In the genomic region with DNA sequence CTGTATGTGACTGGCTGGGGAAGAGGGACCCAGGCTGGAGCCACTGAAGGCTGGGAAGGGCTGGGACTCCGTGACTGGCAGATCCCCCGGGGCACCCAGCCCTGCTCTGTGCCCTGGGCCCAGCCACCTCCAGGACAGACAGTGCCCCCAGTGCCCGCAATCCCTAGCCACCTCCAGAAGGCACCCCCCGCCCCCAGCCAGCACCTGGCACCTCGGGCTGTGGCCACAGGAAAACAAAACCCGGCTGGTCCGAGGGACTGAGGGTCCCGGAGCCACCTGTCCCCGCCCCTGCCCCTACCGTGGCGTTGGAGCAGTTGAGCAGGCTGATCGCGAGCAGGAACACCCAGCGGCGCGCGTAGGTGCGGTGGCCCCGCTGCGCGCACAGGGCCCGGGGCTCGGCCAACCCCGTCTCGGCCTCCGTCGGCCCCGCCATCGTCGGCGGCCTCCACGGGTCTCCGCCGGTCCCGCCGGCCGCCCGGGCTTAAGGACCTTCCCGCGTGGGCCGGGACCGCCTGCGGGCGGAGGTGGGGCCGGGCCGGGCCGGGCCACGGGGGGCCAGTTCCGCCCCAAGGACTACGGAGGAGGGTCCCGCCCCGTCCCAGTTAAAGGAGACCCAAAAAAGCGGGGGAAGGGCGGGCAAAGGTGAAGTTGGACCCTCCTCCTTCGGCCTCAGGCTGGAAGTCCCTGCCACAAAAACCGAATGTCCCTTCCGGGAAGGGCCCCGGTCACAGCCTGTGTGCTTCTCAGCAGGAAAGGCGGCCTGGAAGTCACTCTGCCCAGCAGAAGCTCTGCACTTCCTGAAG, we compare ENCODE assay signal across 9 cellular contexts. TPM values are rescaled to one million over a fixed set of nuclear protein-coding genes. Genes with fewer than 3 reads are reported as not detected.
A peak's percentile ranks its signal among the peaks of the same experiment; 100 is the strongest.
DNase-seq lines count a peak whose midpoint lies in the region; ATAC-seq and TF ChIP-seq lines count a peak whose summit lies in the region.
"Had no signal": no experiment of that assay in that cellular context is flagged by ENCODE, and none has a peak within 500 bp of the region (broad histone marks: within the 10 kb centered on the region; RNA-seq: fewer than 3 reads in every experiment).

A gene (minus strand): TSS at position 457 of the 803 bp plus-strand sequence. CDS start 24 bp downstream, at position 433.

- no peaks in the 10 kb centered on the region for H3K27me3 ChIP-seq in gastrocnemius medialis

- intact Hi-C loops in gastrocnemius medialis (cut with DNase I; ENCODE audit: low total_unique reads): loop anchor here (2.0 to 10.0 kb wide), 3 partner anchors 16 to 486 kb away; a partner anchor contains a TSS

- no peak for TF ChIP-seq POLR2A in gastrocnemius medialis (IDR thresholded peaks at IDR 0.05)

- no peaks in the 10 kb centered on the region for H3K36me3 ChIP-seq in gastrocnemius medialis

- H3K27ac ChIP-seq in angular gyrus (ENCODE audit: low read depth, low read length): peak within 1 kb of the TSS; percentile 48
- peak within 1 kb of the TSS; percentile 79 to 93 (median 92) for H3K27ac ChIP-seq in gastrocnemius medialis

- H3K4me1 ChIP-seq in gastrocnemius medialis: peaks cover 16 to 22% of the 10 kb centered on the region in 2 donors

- POLR2A ChIA-PET in GM10248 (lab: Yijun Ruan, JAX): no interaction called here

- ATAC-seq in gastrocnemius medialis (no peak), GM21576 (IDR thresholded peaks at IDR 0.05; ENCODE audit: unreplicated experiment) (no peak), HG03039 (IDR thresholded peaks at IDR 0.05; ENCODE audit: unreplicated experiment) (no peak)

- H3K9me3 ChIP-seq in iPS-18c (ENCODE audit: control insufficient read depth, insufficient read depth, low read length) (peaks cover 3% of the 10 kb centered on the region), gastrocnemius medialis (no peaks in the 10 kb centered on the region)

- in situ Hi-C loops in gastrocnemius medialis (cut with MboI; ENCODE audit: low sequenced_read_pairs in 4 of 4): no loop called here

- DNase-seq in GM10248 (ENCODE audit: extremely low spot score) (peak; percentile 60), gastrocnemius medialis (no peak), NCI-H2196 (lab: John Stamatoyannopoulos, UW; ENCODE audit: unreplicated experiment) (no peak), NCI-H1417 treated with DMSO at 0.1 percent for 48 hours (lab: John Stamatoyannopoulos, UW) (no peak)
- DNase-seq: MV-4-11 had no signal

- H3K4me3 ChIP-seq in iPS-18c (ENCODE audit: insufficient read depth, low read depth, low read length): peak within 1 kb of the TSS; percentile 60
- peak within 1 kb of the TSS; percentile 48 to 74 (median 54) for H3K4me3 ChIP-seq in gastrocnemius medialis

- TF ChIP-seq CTCF in GM10248 (IDR thresholded peaks at IDR 0.05; ENCODE audit: control extremely low read depth, extremely low read depth, low read depth, missing control alignments) (no peak), gastrocnemius medialis (IDR thresholded peaks at IDR 0.05 in 4 of 5, conservative IDR thresholded peaks at IDR 0.05 in 1 of 5) (no peak)

- CTCF ChIA-PET in GM10248 (lab: Yijun Ruan, JAX): no interaction called here

RNA-seq across cellular contexts. Expression of the gene that starts here (rescaled TPM):
- total RNA-seq in gastrocnemius medialis: 1 to 10 TPM; 1.3 to 3.4 (median 2.2) TPM
